In the genomic region with DNA sequence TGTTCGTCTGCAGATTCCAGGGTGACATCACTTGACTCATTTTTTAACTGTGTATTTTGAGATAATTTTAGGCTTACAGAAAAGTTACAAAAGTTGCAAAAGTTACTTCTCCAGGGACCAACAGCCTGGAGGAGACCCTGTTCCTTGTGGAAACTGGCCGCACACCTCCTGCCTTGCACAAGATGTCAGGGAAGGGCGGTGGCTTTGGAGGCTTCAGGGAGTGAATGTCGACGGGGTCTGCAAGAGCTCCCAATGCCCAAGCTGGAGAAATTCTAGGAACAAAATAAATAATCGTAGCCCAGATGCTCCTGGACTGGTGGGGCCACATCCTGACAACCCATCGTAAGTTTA, we compare ENCODE assay signal across 20 cellular contexts.
DNase-seq lines count a peak whose midpoint lies in the region; ATAC-seq and TF ChIP-seq lines count a peak whose summit lies in the region.
"Had no signal": no experiment of that assay in that cellular context is flagged by ENCODE, and none has a peak within 500 bp of the region (broad histone marks: within the 10 kb centered on the region; RNA-seq: fewer than 3 reads in every experiment).

No MANE protein-coding gene starts in this region.

- no peaks in the 10 kb centered on the region for H3K36me3 ChIP-seq in stomach
- H3K36me3 ChIP-seq in HAP-1 (replicated peaks): no peaks in the 10 kb centered on the region
- no peaks in the 10 kb centered on the region for H3K36me3 ChIP-seq in brain microvascular endothelial cell (replicated peaks)
- H3K36me3 ChIP-seq: prostate gland had no signal

- no peak for TF ChIP-seq EP300 in stomach (IDR thresholded peaks at IDR 0.05)

- TF ChIP-seq CTCF in stomach (IDR thresholded peaks at IDR 0.05) (no peak), brain microvascular endothelial cell (IDR thresholded peaks at IDR 0.05; ENCODE audit: low read depth, low read length, missing control alignments) (no peak)

- H3K4me1 ChIP-seq in right cardiac atrium (ENCODE audit: control insufficient read depth, insufficient read depth, low read length) (peaks cover 4% of the 10 kb centered on the region), stomach (peaks cover 0 to 30% (median 22%) of the 10 kb centered on the region in 4 donors), HAP-1 (no peaks in the 10 kb centered on the region)
- H3K4me1 ChIP-seq: prostate gland had no signal

- H3K4me3 Mint-ChIP-seq in dendritic cell treated with granulocyte-macrophage colony-stimulating factor and Interleukin-4, amounts not matched to agents 40 ng/mL and 50 ng/mL, for 4 days: no peak overlapping the region
- H3K4me3 Mint-ChIP-seq: activated naive CD4-positive, alpha-beta T cell treated with anti-CD3 and anti-CD28 coated beads for 36 hours; CD8-positive, alpha-beta memory T cell; nephron; stimulated activated effector memory CD8-positive, alpha-beta T cell treated with anti-CD3 and anti-CD28 coated beads, Interleukin-12 subunit alpha, Interleukin-12 subunit beta, amount 100 ng/mL, for 72 hours had no signal

- peaks cover 5% of the 10 kb centered on the region for H3K27me3 Mint-ChIP-seq in dendritic cell treated with granulocyte-macrophage colony-stimulating factor and Interleukin-4, amounts not matched to agents 40 ng/mL and 50 ng/mL, for 4 days

- no peaks in the 10 kb centered on the region for H3K27me3 ChIP-seq in right cardiac atrium (ENCODE audit: control insufficient read depth, insufficient read depth)
- no peaks in the 10 kb centered on the region for H3K27me3 ChIP-seq in stomach
- H3K27me3 ChIP-seq in HAP-1 (ENCODE audit: low read depth): no peaks in the 10 kb centered on the region
- H3K27me3 ChIP-seq in brain microvascular endothelial cell (replicated peaks): no peaks in the 10 kb centered on the region

- no peaks in the 10 kb centered on the region for H3K9me3 Mint-ChIP-seq in dendritic cell treated with granulocyte-macrophage colony-stimulating factor and Interleukin-4, amounts not matched to agents 40 ng/mL and 50 ng/mL, for 4 days
- H3K9me3 Mint-ChIP-seq: activated naive CD4-positive, alpha-beta T cell treated with anti-CD3 and anti-CD28 coated beads for 36 hours; CD8-positive, alpha-beta memory T cell; nephron; stimulated activated effector memory CD8-positive, alpha-beta T cell treated with anti-CD3 and anti-CD28 coated beads, Interleukin-12 subunit alpha, Interleukin-12 subunit beta, amount 100 ng/mL, for 72 hours had no signal

- no peak for TF ChIP-seq POLR2A in stomach (IDR thresholded peaks at IDR 0.05)

- H3K27ac ChIP-seq in right cardiac atrium (ENCODE audit: low read length): no peak overlapping the region
- peak overlapping the region in 3 of 5 donors; percentile 56 to 61 (median 57) for H3K27ac ChIP-seq in stomach
- H3K27ac ChIP-seq in brain microvascular endothelial cell: no peak overlapping the region

- WGBS in right cardiac atrium: 48% methylated on average over 7 of the region's 7 CpGs
- 70 to 84% (median 78%) methylated on average over 7 of the region's 7 CpGs for WGBS in stomach, 5 donors

- H3K4me1 Mint-ChIP-seq in dendritic cell treated with granulocyte-macrophage colony-stimulating factor and Interleukin-4, amounts not matched to agents 40 ng/mL and 50 ng/mL, for 4 days (ENCODE audit: low read depth): peaks cover 64% of the 10 kb centered on the region
- H3K4me1 Mint-ChIP-seq: CD8-positive, alpha-beta memory T cell; stimulated activated effector memory CD8-positive, alpha-beta T cell treated with anti-CD3 and anti-CD28 coated beads, Interleukin-12 subunit alpha, Interleukin-12 subunit beta, amount 100 ng/mL, for 72 hours had no signal

- H3K36me3 Mint-ChIP-seq in dendritic cell treated with granulocyte-macrophage colony-stimulating factor and Interleukin-4, amounts not matched to agents 40 ng/mL and 50 ng/mL, for 4 days (ENCODE audit: low read depth): no peaks in the 10 kb centered on the region
- H3K36me3 Mint-ChIP-seq: CD8-positive, alpha-beta memory T cell; stimulated activated effector memory CD8-positive, alpha-beta T cell treated with anti-CD3 and anti-CD28 coated beads, Interleukin-12 subunit alpha, Interleukin-12 subunit beta, amount 100 ng/mL, for 72 hours had no signal

- in situ Hi-C loops in HAP-1 (cut with MboI; ENCODE audit: low sequenced_read_pairs) (no loop called here), brain microvascular endothelial cell (cut with HindIII; ENCODE audit: low pct_ligation_motif_present, low sequenced_read_pairs) (no loop called here)

- DNase-seq in D341Med (ENCODE audit: low spot score) (peak; percentile 13), right cardiac atrium (peak; percentile 70 to 81 (median 80)), stomach (no peak), HAP-1 (ENCODE audit: low spot score in 2 of 2) (no peak), brain microvascular endothelial cell (no peak)
- DNase-seq: activated CD4-positive, alpha-beta T cell treated with anti-CD3 and anti-CD28 coated beads, Interleukin-2, amount 50 U/mL, for 4 hours; activated naive CD4-positive, alpha-beta T cell treated with anti-CD3 and anti-CD28 coated beads for 36 hours; activated T-cell treated with anti-CD3 and anti-CD28 coated beads, Interleukin-2, amount 50 U/mL, for 1 hour; CD8-positive, alpha-beta memory T cell; HCEC 1CT; NCI-H1048; NCI-H524 treated with DMSO at 0.1 percent for 48 hours; T-helper 1 cell had no signal

- ATAC-seq in right cardiac atrium: peak; percentile 75 to 78
- ATAC-seq in HG02884 (IDR thresholded peaks at IDR 0.05; ENCODE audit: unreplicated experiment): no peak
- ATAC-seq in GM18511 (IDR thresholded peaks at IDR 0.05; ENCODE audit: unreplicated experiment): no peak
- ATAC-seq: K562; stimulated activated effector memory CD8-positive, alpha-beta T cell treated with anti-CD3 and anti-CD28 coated beads, Interleukin-12 subunit alpha, Interleukin-12 subunit beta, amount 100 ng/mL, for 72 hours had no signal

- H3K9me3 ChIP-seq in right cardiac atrium (ENCODE audit: control insufficient read depth, low read length) (no peaks in the 10 kb centered on the region), stomach (no peaks in the 10 kb centered on the region), HAP-1 (no peaks in the 10 kb centered on the region)
- H3K9me3 ChIP-seq: prostate gland had no signal

- H3K4me3 ChIP-seq in right cardiac atrium (ENCODE audit: low read length) (no peak overlapping the region), stomach (no peak overlapping the region), HAP-1 (no peak overlapping the region), brain microvascular endothelial cell (ENCODE audit: low read depth, low read length) (no peak overlapping the region)
- H3K4me3 ChIP-seq: K562 had no signal

- intact Hi-C loops in dendritic cell treated with granulocyte-macrophage colony-stimulating factor and Interleukin-4, amounts not matched to agents 40 ng/mL and 50 ng/mL, for 4 days (cut with micrococcal nuclease): no loop called here
- intact Hi-C loops in right cardiac atrium (cut with DNase I): no loop called here
- intact Hi-C loops in stomach (cut with DNase I; ENCODE audit: low total_unique reads): no loop called here

- H3K27ac Mint-ChIP-seq in dendritic cell treated with granulocyte-macrophage colony-stimulating factor and Interleukin-4, amounts not matched to agents 40 ng/mL and 50 ng/mL, for 4 days: peak overlapping the region; percentile 63
- H3K27ac Mint-ChIP-seq: activated naive CD4-positive, alpha-beta T cell treated with anti-CD3 and anti-CD28 coated beads for 36 hours; CD8-positive, alpha-beta memory T cell; stimulated activated effector memory CD8-positive, alpha-beta T cell treated with anti-CD3 and anti-CD28 coated beads, Interleukin-12 subunit alpha, Interleukin-12 subunit beta, amount 100 ng/mL, for 72 hours had no signal

Comparison
In these comparisons a context has a peak if more than half of its experiments do, and no peak if none do; other contexts are left out.
1. DNase-seq: peak in D341Med (single experiment) and right cardiac atrium (3 of 3); none in stomach (single experiment), HAP-1 (0 of 2) and brain microvascular endothelial cell (single experiment).
2. ATAC-seq: peak in right cardiac atrium (2 of 2); none in HG02884 (single experiment) and GM18511 (single experiment).
3. H3K27ac ChIP-seq: peak in stomach (3 of 5); none in right cardiac atrium (single experiment) and brain microvascular endothelial cell (single experiment).